ENCODE assay signal across 30 cellular contexts in genomic region chr3:197269024-197269423, GRCh38.
"Had no signal": no experiment of that assay in that cellular context is flagged by ENCODE, and none has a peak within 500 bp of the region (broad histone marks: within the 10 kb centered on the region; RNA-seq: fewer than 3 reads in every experiment).

No MANE protein-coding gene starts in this region.

- FAIRE-seq: astrocyte, bronchial epithelial cell, colon had no signal

- H3K36me3 ChIP-seq: gastroesophageal sphincter, heart right ventricle had no signal

- H3K27me3 ChIP-seq: brain microvascular endothelial cell, esophagus squamous epithelium, gastroesophageal sphincter, heart right ventricle, hepatocyte had no signal

- H2AFZ ChIP-seq: hepatocyte had no signal

- H3K9me3 ChIP-seq: esophagus squamous epithelium, gastroesophageal sphincter had no signal

- DNase-seq: activated CD4-positive, alpha-beta memory T cell treated with anti-CD3 and anti-CD28 coated beads for 36 hours; activated CD4-positive, alpha-beta T cell treated with anti-CD3 and anti-CD28 coated beads for 36 hours; activated CD4-positive, alpha-beta T cell treated with anti-CD3 and anti-CD28 coated beads, Interleukin-2, amount 10 ng/mL, durations not matched to agents 24 days and 14 days; activated CD4-positive, CD25-positive, alpha-beta regulatory T cell; activated CD4-positive, CD25-positive, alpha-beta regulatory T cell treated with anti-CD3 and anti-CD28 coated beads, Interleukin-2, amount 50 U/mL, for 72 hours; activated CD8-positive, alpha-beta memory T cell treated with anti-CD3 and anti-CD28 coated beads, Interleukin-2, amount 10 ng/mL, durations not matched to agents 7 days and 5 days; activated CD8-positive, alpha-beta memory T cell treated with anti-CD3 and anti-CD28 coated beads, Interleukin-2, amount 50 U/mL, for 4 hours; activated CD8-positive, alpha-beta T cell treated with anti-CD3 and anti-CD28 coated beads, Interleukin-2, amount 10 ng/mL, durations not matched to agents 7 days and 5 days; activated effector memory CD4-positive, alpha-beta T cell treated with Interleukin-2 at 50 U/mL for 16 hours; activated gamma-delta T cell treated with Interleukin-2 at 50 U/mL for 16 hours; activated naive CD4-positive, alpha-beta T cell treated with anti-CD3 and anti-CD28 coated beads, Interleukin-2, amount 50 U/mL, for 16 hours; activated naive CD4-positive, alpha-beta T cell treated with Interleukin-2 at 50 U/mL for 16 hours; activated T-cell treated with anti-CD3 and anti-CD28 coated beads, Interleukin-2, amount 50 U/mL, for 1 hour; amniotic stem cell; anterior cingulate cortex; brain microvascular endothelial cell; cortex of kidney; dermis blood vessel endothelial cell; effector CD4-positive, alpha-beta T cell; effector memory CD8-positive, alpha-beta T cell; erythroblast; esophagus squamous epithelium; foreskin melanocyte; heart right ventricle had no signal

- H3K4me2 ChIP-seq: hepatocyte had no signal

- H3K27ac ChIP-seq: brain microvascular endothelial cell, esophagus squamous epithelium, gastroesophageal sphincter, heart right ventricle, hepatocyte had no signal

- H3K4me3 ChIP-seq: esophagus squamous epithelium, gastroesophageal sphincter, heart right ventricle, hepatocyte had no signal

- ATAC-seq: activated CD4-positive, alpha-beta T cell treated with anti-CD3 and anti-CD28 coated beads for 36 hours; activated CD8-positive, alpha-beta memory T cell treated with anti-CD3 and anti-CD28 coated beads, Interleukin-2, amount 10 ng/mL, durations not matched to agents 7 days and 5 days; activated CD8-positive, alpha-beta T cell treated with anti-CD3 and anti-CD28 coated beads, Interleukin-2, amount 10 ng/mL, durations not matched to agents 7 days and 5 days; activated T-helper 17 cell treated with anti-CD3 and anti-CD28 coated beads, Interleukin-2, amount 50 U/mL, for 72 hours; effector memory CD8-positive, alpha-beta T cell; gastroesophageal sphincter had no signal
